11 cellular contexts compared by ENCODE assay signal in the genomic region with DNA sequence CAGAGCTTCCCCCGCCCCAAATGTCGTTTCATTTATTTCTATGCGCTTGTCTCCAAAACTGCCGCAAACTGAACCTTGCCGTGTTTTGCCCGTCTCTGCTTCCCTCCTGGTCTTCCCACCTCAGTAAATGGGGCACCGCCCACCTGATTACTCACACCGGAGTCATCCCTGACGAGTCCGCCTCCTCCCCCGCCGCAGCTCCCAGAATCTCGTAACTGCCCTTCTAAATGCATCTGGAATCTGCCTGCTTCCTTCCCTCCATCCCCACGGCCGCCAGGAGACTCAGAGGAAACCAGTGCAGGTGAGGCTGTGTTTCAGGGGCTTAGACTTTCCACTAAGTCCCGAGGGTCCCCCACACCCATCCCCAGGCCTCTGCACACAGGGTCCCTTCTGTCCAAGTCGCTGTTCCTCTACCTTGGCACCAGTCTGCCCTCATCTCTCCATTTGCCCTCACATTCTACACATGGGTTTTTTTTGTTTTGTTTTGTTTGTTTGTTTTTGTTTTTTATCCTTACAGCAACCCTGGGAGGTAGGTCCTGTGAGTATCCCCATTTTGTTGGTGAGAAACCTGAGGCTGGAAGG.
DNase-seq lines count a peak whose midpoint lies in the region; ATAC-seq, FAIRE-seq and TF ChIP-seq lines count a peak whose summit lies in the region.
"Had no signal": no experiment of that assay in that cellular context is flagged by ENCODE, and none has a peak within 500 bp of the region (broad histone marks: within the 10 kb centered on the region; RNA-seq: fewer than 3 reads in every experiment).

No MANE protein-coding gene starts in this region.

- H3K27ac Mint-ChIP-seq in glutamatergic neuron (ENCODE audit: unreplicated experiment) (peak overlapping the region; percentile 40), T-cell (no peak overlapping the region)

- TF ChIP-seq CTCF in glutamatergic neuron (IDR thresholded peaks at IDR 0.05; ENCODE audit: partially characterized antibody, unreplicated experiment): no peak

- H3K9me3 ChIP-seq in SJSA1 (replicated peaks): 0 out of 2 replicates have a peak, but pooled peaks cover 3% of the 10 kb centered on the region

- DNase-seq in stimulated activated CD4-positive, alpha-beta T cell treated with anti-CD3 and anti-CD28 coated beads, Interleukin-2, amount 100 ng/mL, for 48 hours: peak; percentile 8 to 15
- no peak for DNase-seq in stimulated activated CD4-positive, alpha-beta T cell treated with anti-CD3 and anti-CD28 coated beads, Interleukin-4, amount 100 ng/mL, for 1 hour
- DNase-seq in SJSA1 (ENCODE audit: low read depth in 1 of 2, low spot score in 2 of 2) (peak; percentile 72 to 90), glutamatergic neuron (peak; percentile 31), urothelium cell line (ENCODE audit: low spot score) (peak; percentile 96), T-cell (no peak), GDM1 (lab: John Stamatoyannopoulos, UW) (no peak)
- DNase-seq: activated CD8-positive, alpha-beta memory T cell treated with anti-CD3 and anti-CD28 coated beads, Interleukin-2, amount 50 U/mL, for 4 hours; CD8-positive, alpha-beta memory T cell had no signal

- H3K4me3 ChIP-seq in SJSA1: no peak overlapping the region

- CTCF ChIA-PET in T-cell (lab: Charles Lee): no interaction called here

- FAIRE-seq in urothelium cell line (lab: Jason Lieb, UNC): peak; percentile 96
- FAIRE-seq: HepG2 had no signal

- POLR2A ChIA-PET in T-cell (lab: Charles Lee): no interaction called here

- H3K27ac ChIP-seq in SJSA1: no peak overlapping the region

- H3K27me3 Mint-ChIP-seq in glutamatergic neuron (ENCODE audit: unreplicated experiment): peaks cover 8% of the 10 kb centered on the region
- H3K27me3 Mint-ChIP-seq in T-cell: peaks cover 35 to 56% of the 10 kb centered on the region in 2 donors

- H3K36me3 Mint-ChIP-seq in glutamatergic neuron (ENCODE audit: unreplicated experiment) (peaks cover 8% of the 10 kb centered on the region), T-cell (no peaks in the 10 kb centered on the region)
- H3K36me3 Mint-ChIP-seq: CD8-positive, alpha-beta memory T cell had no signal

- H3K4me3 Mint-ChIP-seq in glutamatergic neuron (ENCODE audit: unreplicated experiment) (no peak overlapping the region), T-cell (no peak overlapping the region)
- H3K4me3 Mint-ChIP-seq: CD8-positive, alpha-beta memory T cell had no signal

- H3K9me3 Mint-ChIP-seq in glutamatergic neuron (ENCODE audit: unreplicated experiment) (peaks cover 3% of the 10 kb centered on the region), T-cell (peaks cover 0 to 6% (median 0%) of the 10 kb centered on the region in 3 donors)

- H3K4me1 Mint-ChIP-seq in glutamatergic neuron (ENCODE audit: low read depth, unreplicated experiment) (no peaks in the 10 kb centered on the region), T-cell (no peaks in the 10 kb centered on the region)
- H3K4me1 Mint-ChIP-seq: CD8-positive, alpha-beta memory T cell had no signal

- ATAC-seq in T-cell (replicated peaks in 1 of 4) (no peak), GM19397 (IDR thresholded peaks at IDR 0.05; ENCODE audit: unreplicated experiment) (no peak)
- ATAC-seq: HepG2 had no signal

- 0 out of 2 replicates have a peak, but pooled peaks cover 3% of the 10 kb centered on the region for H3K27me3 ChIP-seq in SJSA1 (replicated peaks)

- no peaks in the 10 kb centered on the region for H3K36me3 ChIP-seq in SJSA1

- peaks cover 14% of the 10 kb centered on the region for H3K4me1 ChIP-seq in SJSA1 (replicated peaks)

Comparison
In these comparisons a context has a peak if more than half of its experiments do, and no peak if none do; other contexts are left out.
1. DNase-seq: peak in stimulated activated CD4-positive, alpha-beta T cell treated with anti-CD3 and anti-CD28 coated beads, Interleukin-2, amount 100 ng/mL, for 48 hours (2 of 2), SJSA1 (2 of 2), glutamatergic neuron (single experiment) and urothelium cell line (single experiment); none in stimulated activated CD4-positive, alpha-beta T cell treated with anti-CD3 and anti-CD28 coated beads, Interleukin-4, amount 100 ng/mL, for 1 hour (single experiment), T-cell (0 of 34) and GDM1 (single experiment).